In genomic region chr10:133325392-133325760, GRCh38 we compare ENCODE assay signal across 9 cellular contexts. TPM values are rescaled to one million over a fixed set of nuclear protein-coding genes. Genes with fewer than 3 reads are reported as not detected.
DNase-seq lines count a peak whose midpoint lies in the region; ATAC-seq and TF ChIP-seq lines count a peak whose summit lies in the region.
"Had no signal": no experiment of that assay in that cellular context is flagged by ENCODE, and none has a peak within 500 bp of the region (broad histone marks: within the 10 kb centered on the region; RNA-seq: fewer than 3 reads in every experiment).

No MANE protein-coding gene starts in this region.

- H3K4me1 ChIP-seq in CD8-positive, alpha-beta T cell (ENCODE audit: insufficient read depth, low read length), result peaks cover 14% of the 10 kb centered on the region
- H3K4me1 ChIP-seq in OCI-LY1 (ENCODE audit: insufficient read depth, low read length, severe bottlenecking), result peaks cover 11% of the 10 kb centered on the region
- H3K4me1 ChIP-seq in endodermal cell (ENCODE audit: control insufficient read depth, insufficient read depth, low read length), result no peaks in the 10 kb centered on the region

- H3K9me2 ChIP-seq in OCI-LY1 (ENCODE audit: low read depth, low read length), result no peaks in the 10 kb centered on the region

- H3K9me3 ChIP-seq in CD8-positive, alpha-beta T cell (ENCODE audit: low read length), result no peaks in the 10 kb centered on the region
- H3K9me3 ChIP-seq in OCI-LY1 (ENCODE audit: low read length) (no peaks in the 10 kb centered on the region), endodermal cell (ENCODE audit: control insufficient read depth, low read length) (peaks cover 10% of the 10 kb centered on the region)

- peak overlapping the region; percentile 57 for H3K4me2 ChIP-seq in OCI-LY1 (ENCODE audit: low read length)

- no peaks in the 10 kb centered on the region for H4K20me1 ChIP-seq in OCI-LY1 (ENCODE audit: insufficient read depth, low read length)

- no peaks in the 10 kb centered on the region for H3K79me2 ChIP-seq in OCI-LY1 (ENCODE audit: insufficient read depth, low read length)

- CTCF ChIA-PET in CD8-positive, alpha-beta T cell (lab: Charles Lee), result interaction anchor here (1.0 to 2.3 kb wide), 3 partner anchors 11 to 18 kb away, joined by 3 to 10 read pairs (median 6); no protein-coding TSS in a partner anchor

- H3K36me3 Mint-ChIP-seq in CD8-positive, alpha-beta T cell, result no peaks in the 10 kb centered on the region
- H3K36me3 Mint-ChIP-seq in endodermal cell (ENCODE audit: low read depth) (peaks cover under 1% of the 10 kb centered on the region), osteocyte (ENCODE audit: unreplicated experiment) (no peaks in the 10 kb centered on the region)

- peaks cover 23% of the 10 kb centered on the region for H3K27me3 ChIP-seq in CD8-positive, alpha-beta T cell (ENCODE audit: insufficient read depth, low read length)
- H3K27me3 ChIP-seq in OCI-LY1 (ENCODE audit: insufficient read depth, low read length) (peaks cover 9% of the 10 kb centered on the region), endodermal cell (ENCODE audit: control insufficient read depth, insufficient read depth, low read length, poor library complexity, severe bottlenecking) (peaks cover 55% of the 10 kb centered on the region)

- ATAC-seq in CD8-positive, alpha-beta T cell, result peak; percentile 19
- no peak for ATAC-seq in GM21367 (IDR thresholded peaks at IDR 0.05; ENCODE audit: unreplicated experiment)

- H3K4me3 Mint-ChIP-seq in CD8-positive, alpha-beta T cell, result peak overlapping the region; percentile 87
- peak overlapping the region; percentile 55 for H3K4me3 Mint-ChIP-seq in endodermal cell
- peak overlapping the region; percentile 77 for H3K4me3 Mint-ChIP-seq in osteocyte (ENCODE audit: unreplicated experiment)

- no peak overlapping the region for H2AFZ ChIP-seq in OCI-LY1 (ENCODE audit: low read length)

- peaks cover 28% of the 10 kb centered on the region for H3K27me3 Mint-ChIP-seq in CD8-positive, alpha-beta T cell (ENCODE audit: low read depth)
- H3K27me3 Mint-ChIP-seq in endodermal cell (ENCODE audit: insufficient read depth) (peaks cover 66% of the 10 kb centered on the region), osteocyte (ENCODE audit: unreplicated experiment) (no peaks in the 10 kb centered on the region)

- H3K27ac ChIP-seq in CD8-positive, alpha-beta T cell (ENCODE audit: low read depth, low read length), result no peak overlapping the region
- no peak overlapping the region for H3K27ac ChIP-seq in OCI-LY1 (ENCODE audit: low read depth, low read length, poor library complexity, severe bottlenecking)
- H3K27ac ChIP-seq in endodermal cell (ENCODE audit: low read depth, low read length), result no peak overlapping the region

- peaks cover 9% of the 10 kb centered on the region for H3K4me1 Mint-ChIP-seq in CD8-positive, alpha-beta T cell (ENCODE audit: low read depth)
- H3K4me1 Mint-ChIP-seq in endodermal cell (peaks cover 8% of the 10 kb centered on the region), osteocyte (ENCODE audit: unreplicated experiment) (peaks cover 45% of the 10 kb centered on the region)

- H3K4me3 ChIP-seq in CD8-positive, alpha-beta T cell (ENCODE audit: low read depth, low read length), result peak overlapping the region; percentile 52
- H3K4me3 ChIP-seq in OCI-LY1 (ENCODE audit: low read depth, low read length, poor library complexity, severe bottlenecking) (peak overlapping the region; percentile 47), endodermal cell (ENCODE audit: low read length) (peak overlapping the region; percentile 36)

- TF ChIP-seq CTCF in CD8-positive, alpha-beta T cell (IDR thresholded peaks at IDR 0.05), result no peak
- TF ChIP-seq CTCF in OCI-LY1 (IDR thresholded peaks at IDR 0.05; ENCODE audit: low read length) (no peak), endodermal cell (conservative IDR thresholded peaks at IDR 0.05) (no peak), osteocyte (IDR thresholded peaks at IDR 0.05) (no peak)

- H3K9me3 Mint-ChIP-seq in CD8-positive, alpha-beta T cell, result no peaks in the 10 kb centered on the region
- H3K9me3 Mint-ChIP-seq in endodermal cell (peaks cover 2% of the 10 kb centered on the region), osteocyte (ENCODE audit: unreplicated experiment) (no peaks in the 10 kb centered on the region)

- POLR2A ChIA-PET in CD8-positive, alpha-beta T cell (lab: Charles Lee), result no interaction called here

- H3K9ac ChIP-seq in OCI-LY1 (ENCODE audit: low read length) (no peak overlapping the region), endodermal cell (ENCODE audit: extremely low read depth, low read length, poor library complexity, severe bottlenecking) (no peak overlapping the region)

- H3F3A ChIP-seq in OCI-LY1 (ENCODE audit: insufficient read depth, low read length), result no peaks in the 10 kb centered on the region

- no peaks in the 10 kb centered on the region for H3K36me3 ChIP-seq in CD8-positive, alpha-beta T cell (ENCODE audit: insufficient read depth, low read length)
- no peaks in the 10 kb centered on the region for H3K36me3 ChIP-seq in OCI-LY1 (ENCODE audit: insufficient read depth, low read length)
- no peaks in the 10 kb centered on the region for H3K36me3 ChIP-seq in endodermal cell (ENCODE audit: control insufficient read depth, insufficient read depth, low read length)

- peak in 2 of 7 experiments; percentile 32 to 41 for DNase-seq in CD8-positive, alpha-beta T cell
- peak; percentile 69 for DNase-seq in endodermal cell
- DNase-seq in osteocyte (ENCODE audit: extremely low spot score, unreplicated experiment), result peak; percentile 85
- DNase-seq in H4 (ENCODE audit: low spot score), result no peak
- no peak for DNase-seq in epidermal melanocyte (ENCODE audit: insufficient read length, low spot score)
- no peak for DNase-seq in AG08395 (ENCODE audit: low spot score)
- DNase-seq: activated gamma-delta T cell treated with Interleukin-2 at 50 U/mL for 16 hours had no signal

- intact Hi-C loops in CD8-positive, alpha-beta T cell (cut with DNase I, micrococcal nuclease), result loop anchor here in 1 of 2 experiments (5.0 kb wide), 1 partner anchor 112 kb away; no protein-coding TSS in a partner anchor

- H3K27ac Mint-ChIP-seq in CD8-positive, alpha-beta T cell, result no peak overlapping the region
- no peak overlapping the region for H3K27ac Mint-ChIP-seq in endodermal cell
- peak overlapping the region; percentile 79 for H3K27ac Mint-ChIP-seq in osteocyte (ENCODE audit: unreplicated experiment)

- WGBS in endodermal cell (ENCODE audit: insufficient coverage in 1 of 2, insufficient read length in 1 of 2), 2 experiments, result 11 to 14% methylated on average over 26 to 39 of the region's 39 CpGs

RNA-seq across cellular contexts. Expression of gene CALY, which starts 11.3 kb away (rescaled TPM):
- 1 to 10 TPM; 1.2 to 1.4 TPM for total RNA-seq in CD8-positive, alpha-beta T cell
- total RNA-seq in endodermal cell (1 to 10 TPM in 1 of 2 donors, under 1 TPM in 1; 0.75 to 1.3 TPM), osteocyte (3.5 TPM in 2 replicates)
- 1.5 TPM for polyA plus RNA-seq in endodermal cell (2013, experiment 1 of 2)
- polyA plus RNA-seq in endodermal cell (2013, experiment 2 of 2), result 1.4 TPM
- total RNA-seq in H4 (2014; rRNA removed; shearing (Covaris generic)), result not detected in 2 replicates

RNA-seq across cellular contexts. Expression of gene ZNF511, which starts 16.7 kb away (rescaled TPM):
- 10 to 100 TPM; 36.5 to 38.8 TPM for total RNA-seq in CD8-positive, alpha-beta T cell
- total RNA-seq in endodermal cell, result 10 to 100 TPM; 48.1 to 57.6 TPM
- 30.8 TPM for polyA plus RNA-seq in endodermal cell (2013, experiment 1 of 2)
- 30.8 TPM for polyA plus RNA-seq in endodermal cell (2013, experiment 2 of 2)
- total RNA-seq in osteocyte, result 35.1 and 39.1 TPM in 2 replicates
- 53.2 and 66.3 TPM in 2 replicates for total RNA-seq in H4 (2014; rRNA removed; shearing (Covaris generic))

RNA-seq across cellular contexts. Expression of gene TUBGCP2, which starts 16.7 kb away (rescaled TPM):
- total RNA-seq in CD8-positive, alpha-beta T cell, result 10 to 100 TPM; 74.4 to 79.1 TPM
- total RNA-seq in endodermal cell (10 to 100 TPM; 52.8 to 63.0 TPM), osteocyte (67.2 and 75.2 TPM in 2 replicates)
- 51.3 TPM for polyA plus RNA-seq in endodermal cell (2013, experiment 1 of 2)
- polyA plus RNA-seq in endodermal cell (2013, experiment 2 of 2), result 46.4 TPM
- total RNA-seq in H4 (2014; rRNA removed; shearing (Covaris generic)), result 49.1 and 54.5 TPM in 2 replicates

RNA-seq across cellular contexts. Expression of gene PRAP1, which starts 21.8 kb away (rescaled TPM):
- not detected for total RNA-seq in CD8-positive, alpha-beta T cell
- not detected for total RNA-seq in endodermal cell
- polyA plus RNA-seq in endodermal cell (2013, experiment 1 of 2), result not detected
- polyA plus RNA-seq in endodermal cell (2013, experiment 2 of 2), result not detected
- total RNA-seq in osteocyte, result not detected in 2 replicates
- not detected in 2 replicates for total RNA-seq in H4 (2014; rRNA removed; shearing (Covaris generic))

RNA-seq across cellular contexts. Expression of gene FUOM, which starts 32.4 kb away (rescaled TPM):
- 1 to 10 TPM; 7.9 to 10.0 TPM for total RNA-seq in CD8-positive, alpha-beta T cell
- total RNA-seq in endodermal cell (10 to 100 TPM; 81.0 to 83.9 TPM), osteocyte (20.5 and 24.0 TPM in 2 replicates)
- polyA plus RNA-seq in endodermal cell (2013, experiment 1 of 2), result 25.6 TPM
- polyA plus RNA-seq in endodermal cell (2013, experiment 2 of 2), result 26.4 TPM
- 4.7 and 10.4 TPM in 2 replicates for total RNA-seq in H4 (2014; rRNA removed; shearing (Covaris generic))

Comparison
In these comparisons a context has a peak if more than half of its experiments do, and no peak if none do; other contexts are left out.
1. DNase-seq: peak in endodermal cell (single experiment) and osteocyte (single experiment); none in H4 (single experiment), epidermal melanocyte (single experiment) and AG08395 (single experiment).
2. Peak in every context shown above with its lines, with median percentiles within 50 percentile points of each other: H3K4me3 ChIP-seq and H3K4me3 Mint-ChIP-seq.